Comparison of ENCODE assay signal across 2 cellular contexts in genomic region chr11:35652786-35653185, GRCh38. TPM values are rescaled to one million over a fixed set of nuclear protein-coding genes. Genes with fewer than 3 reads are reported as not detected.
"Had no signal": no experiment of that assay in that cellular context is flagged by ENCODE, and none has a peak within 500 bp of the region (broad histone marks: within the 10 kb centered on the region; RNA-seq: fewer than 3 reads in every experiment).

No MANE protein-coding gene starts in this region.

RNA-seq across cellular contexts. Expression of gene FJX1, which starts 34.5 kb away (rescaled TPM):
- total RNA-seq: naive thymus-derived CD8-positive, alpha-beta T cell; natural killer cell had no signal
